Comparison of ENCODE assay signal across 15 cellular contexts in the genomic region with DNA sequence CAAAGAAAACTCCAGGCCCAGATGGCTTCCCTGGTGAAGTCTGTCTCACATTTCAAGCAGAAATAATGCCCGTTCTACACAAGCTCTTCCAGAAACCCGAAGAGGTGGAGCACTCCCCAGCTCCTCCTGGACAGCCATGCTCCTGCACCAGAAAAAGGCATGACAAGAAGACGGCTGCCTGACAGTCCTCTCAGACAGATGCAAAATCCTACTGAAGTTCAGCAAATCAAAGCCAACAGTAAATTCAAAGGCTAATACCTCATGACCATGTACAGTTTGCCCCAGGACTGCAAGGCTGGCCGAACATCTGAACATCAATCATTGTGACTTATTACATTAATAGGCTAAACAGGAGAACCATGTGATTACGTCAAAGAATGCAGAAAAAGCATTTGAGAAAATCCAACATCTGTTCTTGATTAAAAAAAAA. TPM values are rescaled to one million over a fixed set of nuclear protein-coding genes. Genes with fewer than 3 reads are reported as not detected.
A peak's percentile ranks its signal among the peaks of the same experiment; 100 is the strongest.
DNase-seq lines count a peak whose midpoint lies in the region; ATAC-seq, FAIRE-seq and TF ChIP-seq lines count a peak whose summit lies in the region.
"Had no signal": no experiment of that assay in that cellular context is flagged by ENCODE, and none has a peak within 500 bp of the region (broad histone marks: within the 10 kb centered on the region; RNA-seq: fewer than 3 reads in every experiment).

No MANE protein-coding gene starts in this region.

- H3K9me2 ChIP-seq in GM23248 (ENCODE audit: insufficient read depth) (no peaks in the 10 kb centered on the region), PC-3 (replicated peaks; ENCODE audit: low read length) (no peaks in the 10 kb centered on the region)

- no TSS peak for BruUV-seq in HepG2 (replicated peaks; lab: Mats Ljungman, UMichigan)
- no TSS peak for BruUV-seq in PC-3 (replicated peaks; lab: Mats Ljungman, UMichigan)

- H3F3A ChIP-seq in GM23248 (ENCODE audit: insufficient read depth) (0 out of 2 replicates have a peak, but pooled peaks cover 6% of the 10 kb centered on the region), PC-3 (ENCODE audit: low read length, unreplicated experiment) (no peaks in the 10 kb centered on the region)

- 5 to 7% methylated on average over 5 of the region's 5 CpGs for WGBS in GM23248 (ENCODE audit: low coverage in 1 of 2, low lambda C conversion rate in 2 of 2, missing lambda C conversion rate in 2 of 2), 2 experiments
- WGBS in HepG2 (ENCODE audit: low lambda C conversion rate), result 20% methylated on average over 5 of the region's 5 CpGs

- in situ Hi-C loops in GM23248 (cut with MboI) (no loop called here), astrocyte of the spinal cord (cut with HindIII; ENCODE audit: low sequenced_read_pairs) (no loop called here), HepG2 (cut with HindIII; ENCODE audit: extremely low pct_ligation_motif_present, low pct_unique_long_range_greater_than_20kb) (no loop called here)

- ATAC-seq in HepG2 (no peak), upper lobe of right lung (no peak), PC-3 (no peak)

- CTCF ChIA-PET in HepG2 (lab: Yijun Ruan, JAX; ENCODE audit: low intra/inter-chr PET ratio, low total read pairs), result no interaction called here
- CTCF ChIA-PET in PC-3 (lab: Charles Lee), result no interaction called here

- H3K27me3 ChIP-seq in GM23248 (replicated peaks; ENCODE audit: insufficient read depth) (no peaks in the 10 kb centered on the region), HepG2 (ENCODE audit: control insufficient read depth in 1 of 2, insufficient read depth in 2 of 2, low read length in 2 of 2) (peaks cover 7 to 58% of the 10 kb centered on the region in 2 experiments; a peak in 3 of 5 replicates), upper lobe of right lung (no peaks in the 10 kb centered on the region), PC-3 (ENCODE audit: low read length) (no peaks in the 10 kb centered on the region)
- H3K27me3 ChIP-seq: ascending aorta had no signal

- POLR2A ChIA-PET in HepG2 (lab: Yijun Ruan, JAX) (no interaction called here), PC-3 (lab: Charles Lee; ENCODE audit: unreplicated experiment) (no interaction called here)

- FAIRE-seq in HepG2 (lab: Jason Lieb, UNC), result no peak
- FAIRE-seq: H1, keratinocyte, urothelium cell line had no signal

- H4K20me1 ChIP-seq in GM23248 (ENCODE audit: insufficient read depth), result no peaks in the 10 kb centered on the region
- no peaks in the 10 kb centered on the region for H4K20me1 ChIP-seq in HepG2 (ENCODE audit: insufficient read depth, low read length)
- no peaks in the 10 kb centered on the region for H4K20me1 ChIP-seq in PC-3 (ENCODE audit: low read length)

- H3K4me2 ChIP-seq in GM23248 (ENCODE audit: unreplicated experiment) (no peak overlapping the region), HepG2 (ENCODE audit: low read depth, low read length) (no peak overlapping the region), PC-3 (ENCODE audit: low read length) (no peak overlapping the region)
- H3K4me2 ChIP-seq: smooth muscle cell had no signal

- no peaks in the 10 kb centered on the region for H3K36me3 ChIP-seq in GM23248 (ENCODE audit: low read depth)
- no peaks in the 10 kb centered on the region for H3K36me3 ChIP-seq in HepG2 (replicated peaks in 1 of 2; ENCODE audit: control insufficient read depth in 1 of 2, insufficient read depth in 2 of 2, low read length in 2 of 2)
- no peaks in the 10 kb centered on the region for H3K36me3 ChIP-seq in upper lobe of right lung
- H3K36me3 ChIP-seq in PC-3 (ENCODE audit: low read depth, low read length), result no peaks in the 10 kb centered on the region

- no peak for TF ChIP-seq RAD21 in HepG2 (CRISPR knock-in tag; IDR thresholded peaks at IDR 0.05)

- H2AFZ ChIP-seq in GM23248 (no peak overlapping the region), HepG2 (ENCODE audit: low read length) (no peak overlapping the region), PC-3 (ENCODE audit: low read length) (no peak overlapping the region)

- H3K27ac ChIP-seq in GM23248 (no peak overlapping the region), HepG2 (ENCODE audit: extremely low read length, insufficient read depth, low read length) (no peak overlapping the region), upper lobe of right lung (no peak overlapping the region), PC-3 (ENCODE audit: low read length) (no peak overlapping the region)
- H3K27ac ChIP-seq: ascending aorta had no signal

- TF ChIP-seq POLR2A in HepG2 (IDR thresholded peaks at IDR 0.05; ENCODE audit: insufficient read depth in 1 of 2, low read depth in 2 of 2, low read length in 2 of 2), result no peak

- H3K9me3 ChIP-seq in GM23248 (ENCODE audit: low read depth), result no peaks in the 10 kb centered on the region
- no peaks in the 10 kb centered on the region for H3K9me3 ChIP-seq in HepG2 (ENCODE audit: low read length)
- H3K9me3 ChIP-seq in upper lobe of right lung, result peaks cover 3% of the 10 kb centered on the region
- no peaks in the 10 kb centered on the region for H3K9me3 ChIP-seq in PC-3 (ENCODE audit: low read length)
- H3K9me3 ChIP-seq: ascending aorta had no signal

- DNase-seq in AG08396 (ENCODE audit: low spot score) (peak; percentile 78), GM23248 (peak; percentile 65), astrocyte of the spinal cord (ENCODE audit: low read depth, low spot score) (peak; percentile 36), HepG2 (ENCODE audit: low spot score) (no peak), upper lobe of right lung (no peak), NCI-H1694 (lab: John Stamatoyannopoulos, UW) (no peak), PC-3 (no peak), hippocampal formation (lab: John Stamatoyannopoulos, UW) (no peak)
- DNase-seq: activated T-cell treated with anti-CD3 and anti-CD28 coated beads, Interleukin-2, amount 50 U/mL, for 1 hour; NCI-H446 treated with DMSO at 0.1 percent for 48 hours had no signal

- intact Hi-C loops in HepG2 (cut with micrococcal nuclease; ENCODE audit: unreplicated experiment), result no loop called here
- intact Hi-C loops in upper lobe of right lung (cut with DNase I), result no loop called here
- intact Hi-C loops in PC-3 (cut with micrococcal nuclease), result no loop called here

- TF ChIP-seq CTCF in astrocyte of the spinal cord (IDR thresholded peaks at IDR 0.05; ENCODE audit: low read depth, low read length), result no peak
- no peak for TF ChIP-seq CTCF in HepG2 (CRISPR knock-in tag; IDR thresholded peaks at IDR 0.05)
- TF ChIP-seq CTCF in upper lobe of right lung (IDR thresholded peaks at IDR 0.05), result no peak
- TF ChIP-seq CTCF in PC-3 (conservative IDR thresholded peaks at IDR 0.05; ENCODE audit: low read depth, low read length), result no peak

- no peak overlapping the region for H3K9ac ChIP-seq in GM23248
- H3K9ac ChIP-seq in HepG2 (ENCODE audit: insufficient read depth, low read depth, low read length), result no peak overlapping the region
- H3K9ac ChIP-seq in PC-3 (ENCODE audit: low read length), result no peak overlapping the region

- no peaks in the 10 kb centered on the region for H3K79me2 ChIP-seq in GM23248 (ENCODE audit: insufficient read depth)
- H3K79me2 ChIP-seq in HepG2 (ENCODE audit: insufficient read depth, low read length), result no peaks in the 10 kb centered on the region
- no peaks in the 10 kb centered on the region for H3K79me2 ChIP-seq in PC-3 (ENCODE audit: low read length)

- TF ChIP-seq EP300 in HepG2 (IDR thresholded peaks at IDR 0.05; ENCODE audit: low read depth in 2 of 2, low read length in 2 of 2), result no peak
- TF ChIP-seq EP300 in HepG2 (CRISPR knock-in tag; IDR thresholded peaks at IDR 0.05; ENCODE audit: borderline replicate concordance), result no peak

- H3K4me1 ChIP-seq in GM23248 (ENCODE audit: insufficient read depth), result peaks cover 9% of the 10 kb centered on the region
- H3K4me1 ChIP-seq in HepG2 (ENCODE audit: insufficient read depth, low read length), result 0 out of 2 replicates have a peak, but pooled peaks cover 9% of the 10 kb centered on the region
- H3K4me1 ChIP-seq in upper lobe of right lung, result no peaks in the 10 kb centered on the region
- H3K4me1 ChIP-seq in PC-3 (ENCODE audit: insufficient read depth, low read length), result no peaks in the 10 kb centered on the region
- H3K4me1 ChIP-seq: ascending aorta had no signal

- H3K4me3 ChIP-seq in GM23248 (no peak overlapping the region), astrocyte of the spinal cord (ENCODE audit: low read depth, low read length) (no peak overlapping the region), HepG2 (replicated peaks in 1 of 3; ENCODE audit: insufficient read depth in 1 of 3, low read depth in 2 of 3, low read length in 3 of 3) (no peak overlapping the region), upper lobe of right lung (no peak overlapping the region), PC-3 (ENCODE audit: low read length) (no peak overlapping the region)
- H3K4me3 ChIP-seq: ascending aorta, smooth muscle cell had no signal

RNA-seq across cellular contexts. Expression of a gene that starts 30.8 kb away (rescaled TPM):
- 70.1 and 70.5 TPM in 2 replicates for total RNA-seq in GM23248 (2014; rRNA removed; shearing (Covaris generic))
- 30.9 and 50.6 TPM in 2 replicates for polyA plus RNA-seq in GM23248 (2016; fragmentation: Nextera tagmentation; extraction: Ambion mirVana)
- 19.6 and 31.3 TPM in 2 replicates for total RNA-seq in HepG2 (2016; rRNA removed; fragmentation: Illumina TruSeq; extraction: Trizol)
- total RNA-seq in HepG2 (2016; cell fraction: cytosol; rRNA removed; fragmentation: Illumina TruSeq; extraction: Trizol; ENCODE audit: low read depth), result 36.9 and 47.9 TPM in 2 replicates
- total RNA-seq in HepG2 (2016; cell fraction: insoluble cytoplasmic fraction; rRNA removed; fragmentation: Illumina TruSeq; extraction: Trizol), result 17.4 and 29.0 TPM in 2 replicates
- total RNA-seq in HepG2 (2016; cell fraction: membrane; rRNA removed; fragmentation: Illumina TruSeq; extraction: Trizol), result 44.7 and 51.6 TPM in 2 replicates
- 17.8 and 19.3 TPM in 2 replicates for total RNA-seq in HepG2 (2016; cell fraction: nucleus; rRNA removed; fragmentation: Illumina TruSeq; extraction: Trizol)
- 29.0 and 35.5 TPM in 2 replicates for polyA plus RNA-seq in HepG2 (2011; rRNA removed)
- polyA plus RNA-seq in HepG2 (2011; cell fraction: cytosol; rRNA removed), result 18.8 and 32.8 TPM in 2 replicates
- polyA plus RNA-seq in HepG2 (2011; cell fraction: nucleus; rRNA removed), result 55.8 and 75.6 TPM in 2 replicates
- 13.3 and 19.0 TPM in 2 replicates for polyA plus RNA-seq in HepG2 (2012)
- polyA plus RNA-seq in HepG2 (2016; cell fraction: cytosol; fragmentation: Illumina TruSeq; extraction: Trizol; ENCODE audit: low read depth), result 75.4 and 78.8 TPM in 2 replicates
- polyA plus RNA-seq in HepG2 (2016; cell fraction: insoluble cytoplasmic fraction; fragmentation: Illumina TruSeq; extraction: Trizol; ENCODE audit: low read depth), result 24.7 and 25.4 TPM in 2 replicates
- 58.0 and 61.9 TPM in 2 replicates for polyA plus RNA-seq in HepG2 (2016; cell fraction: membrane; fragmentation: Illumina TruSeq; extraction: Trizol; ENCODE audit: low read depth)
- polyA plus RNA-seq in HepG2 (2016; cell fraction: nucleus; fragmentation: Illumina TruSeq; extraction: Trizol; ENCODE audit: insufficient read depth, low read depth), result 40.4 and 42.9 TPM in 2 replicates
- polyA minus RNA-seq in HepG2 (2011; rRNA and poly(A)+ RNA removed; ENCODE audit: low replicate concordance), result 56.0 and 71.8 TPM in 2 replicates
- 16.4 and 18.3 TPM in 2 replicates for polyA minus RNA-seq in HepG2 (2011; cell fraction: cytosol; rRNA and poly(A)+ RNA removed)
- polyA minus RNA-seq in HepG2 (2011; cell fraction: nucleus; rRNA and poly(A)+ RNA removed), result 38.0 and 41.2 TPM in 2 replicates
- total RNA-seq in upper lobe of right lung, result 72.7 TPM
- total RNA-seq in PC-3 (2014; rRNA removed), result 18.9 and 27.6 TPM in 2 replicates

RNA-seq across cellular contexts. Expression of a gene that starts 50.8 kb away (rescaled TPM):
- total RNA-seq in GM23248 (2014; rRNA removed; shearing (Covaris generic)), result 10.2 and 14.9 TPM in 2 replicates
- polyA plus RNA-seq in GM23248 (2016; fragmentation: Nextera tagmentation; extraction: Ambion mirVana), result 11.6 and 13.8 TPM in 2 replicates
- total RNA-seq in HepG2 (2016; rRNA removed; fragmentation: Illumina TruSeq; extraction: Trizol), result 12.6 and 16.3 TPM in 2 replicates
- 0.71 TPM in 2 replicates for total RNA-seq in HepG2 (2016; cell fraction: cytosol; rRNA removed; fragmentation: Illumina TruSeq; extraction: Trizol; ENCODE audit: low read depth)
- 12.9 and 15.5 TPM in 2 replicates for total RNA-seq in HepG2 (2016; cell fraction: insoluble cytoplasmic fraction; rRNA removed; fragmentation: Illumina TruSeq; extraction: Trizol)
- total RNA-seq in HepG2 (2016; cell fraction: membrane; rRNA removed; fragmentation: Illumina TruSeq; extraction: Trizol), result 3.8 and 4.0 TPM in 2 replicates
- total RNA-seq in HepG2 (2016; cell fraction: nucleus; rRNA removed; fragmentation: Illumina TruSeq; extraction: Trizol), result 10.8 and 13.7 TPM in 2 replicates
- polyA plus RNA-seq in HepG2 (2011; rRNA removed), result 3.3 and 3.9 TPM in 2 replicates
- polyA plus RNA-seq in HepG2 (2011; cell fraction: cytosol; rRNA removed), result 1.8 and 1.9 TPM in 2 replicates
- 4.8 and 5.1 TPM in 2 replicates for polyA plus RNA-seq in HepG2 (2011; cell fraction: nucleus; rRNA removed)
- polyA plus RNA-seq in HepG2 (2012), result 5.4 and 6.4 TPM in 2 replicates
- polyA plus RNA-seq in HepG2 (2016; cell fraction: cytosol; fragmentation: Illumina TruSeq; extraction: Trizol; ENCODE audit: low read depth), result 0.45 and 0.70 TPM in 2 replicates
- 12.2 and 12.5 TPM in 2 replicates for polyA plus RNA-seq in HepG2 (2016; cell fraction: insoluble cytoplasmic fraction; fragmentation: Illumina TruSeq; extraction: Trizol; ENCODE audit: low read depth)
- polyA plus RNA-seq in HepG2 (2016; cell fraction: membrane; fragmentation: Illumina TruSeq; extraction: Trizol; ENCODE audit: low read depth), result 1.8 TPM in 2 replicates
- polyA plus RNA-seq in HepG2 (2016; cell fraction: nucleus; fragmentation: Illumina TruSeq; extraction: Trizol; ENCODE audit: insufficient read depth, low read depth), result 26.7 and 27.4 TPM in 2 replicates
- 1.8 and 2.1 TPM in 2 replicates for polyA minus RNA-seq in HepG2 (2011; rRNA and poly(A)+ RNA removed; ENCODE audit: low replicate concordance)
- 2.2 and 3.3 TPM in 2 replicates for polyA minus RNA-seq in HepG2 (2011; cell fraction: cytosol; rRNA and poly(A)+ RNA removed)
- polyA minus RNA-seq in HepG2 (2011; cell fraction: nucleus; rRNA and poly(A)+ RNA removed), result 5.8 and 6.0 TPM in 2 replicates
- 13.0 TPM for total RNA-seq in upper lobe of right lung
- total RNA-seq in PC-3 (2014; rRNA removed), result 6.2 and 9.5 TPM in 2 replicates

RNA-seq across cellular contexts. Expression of a gene that starts 50.8 kb away (rescaled TPM):
- 1.8 and 3.9 TPM in 2 replicates for total RNA-seq in GM23248 (2014; rRNA removed; shearing (Covaris generic))
- polyA plus RNA-seq in GM23248 (2016; fragmentation: Nextera tagmentation; extraction: Ambion mirVana), result 0.91 and 1.6 TPM in 2 replicates
- total RNA-seq in HepG2 (2016; rRNA removed; fragmentation: Illumina TruSeq; extraction: Trizol), result 0.60 and 0.93 TPM in 2 replicates
- 2.3 and 2.5 TPM in 2 replicates for total RNA-seq in HepG2 (2016; cell fraction: cytosol; rRNA removed; fragmentation: Illumina TruSeq; extraction: Trizol; ENCODE audit: low read depth)
- total RNA-seq in HepG2 (2016; cell fraction: insoluble cytoplasmic fraction; rRNA removed; fragmentation: Illumina TruSeq; extraction: Trizol), result 0.68 and 1.1 TPM in 2 replicates
- total RNA-seq in HepG2 (2016; cell fraction: membrane; rRNA removed; fragmentation: Illumina TruSeq; extraction: Trizol), result 1.6 and 1.9 TPM in 2 replicates
- total RNA-seq in HepG2 (2016; cell fraction: nucleus; rRNA removed; fragmentation: Illumina TruSeq; extraction: Trizol), result 1.1 and 1.5 TPM in 2 replicates
- 1.2 and 1.5 TPM in 2 replicates for polyA plus RNA-seq in HepG2 (2011; rRNA removed)
- polyA plus RNA-seq in HepG2 (2011; cell fraction: cytosol; rRNA removed), result 0.81 and 3.7 TPM in 2 replicates
- 2.7 and 3.7 TPM in 2 replicates for polyA plus RNA-seq in HepG2 (2011; cell fraction: nucleus; rRNA removed)
- 0.39 and 0.48 TPM in 2 replicates for polyA plus RNA-seq in HepG2 (2012)
- polyA plus RNA-seq in HepG2 (2016; cell fraction: cytosol; fragmentation: Illumina TruSeq; extraction: Trizol; ENCODE audit: low read depth), result 1.0 and 1.4 TPM in 2 replicates
- 0.57 and 1.2 TPM in 2 replicates for polyA plus RNA-seq in HepG2 (2016; cell fraction: insoluble cytoplasmic fraction; fragmentation: Illumina TruSeq; extraction: Trizol; ENCODE audit: low read depth)
- 0.90 and 1.4 TPM in 2 replicates for polyA plus RNA-seq in HepG2 (2016; cell fraction: membrane; fragmentation: Illumina TruSeq; extraction: Trizol; ENCODE audit: low read depth)
- polyA plus RNA-seq in HepG2 (2016; cell fraction: nucleus; fragmentation: Illumina TruSeq; extraction: Trizol; ENCODE audit: insufficient read depth, low read depth), result 0.88 and 2.2 TPM in 2 replicates
- polyA minus RNA-seq in HepG2 (2011; rRNA and poly(A)+ RNA removed; ENCODE audit: low replicate concordance), result 0.44 and 0.96 TPM in 2 replicates
- 1.2 and 1.3 TPM in 2 replicates for polyA minus RNA-seq in HepG2 (2011; cell fraction: cytosol; rRNA and poly(A)+ RNA removed)
- polyA minus RNA-seq in HepG2 (2011; cell fraction: nucleus; rRNA and poly(A)+ RNA removed), result 0.75 and 1.2 TPM in 2 replicates
- 2.7 TPM for total RNA-seq in upper lobe of right lung
- total RNA-seq in PC-3 (2014; rRNA removed), result 0.26 and 1.5 TPM in 2 replicates

Comparison
In these comparisons a context has a peak if more than half of its experiments do, and no peak if none do; other contexts are left out.
1. DNase-seq: peak in AG08396 (single experiment), GM23248 (single experiment) and astrocyte of the spinal cord (single experiment); none in HepG2 (single experiment), upper lobe of right lung (single experiment), NCI-H1694 (single experiment), PC-3 (single experiment) and hippocampal formation (0 of 2).